Comparison of ENCODE assay signal across 20 cellular contexts in the genomic region with DNA sequence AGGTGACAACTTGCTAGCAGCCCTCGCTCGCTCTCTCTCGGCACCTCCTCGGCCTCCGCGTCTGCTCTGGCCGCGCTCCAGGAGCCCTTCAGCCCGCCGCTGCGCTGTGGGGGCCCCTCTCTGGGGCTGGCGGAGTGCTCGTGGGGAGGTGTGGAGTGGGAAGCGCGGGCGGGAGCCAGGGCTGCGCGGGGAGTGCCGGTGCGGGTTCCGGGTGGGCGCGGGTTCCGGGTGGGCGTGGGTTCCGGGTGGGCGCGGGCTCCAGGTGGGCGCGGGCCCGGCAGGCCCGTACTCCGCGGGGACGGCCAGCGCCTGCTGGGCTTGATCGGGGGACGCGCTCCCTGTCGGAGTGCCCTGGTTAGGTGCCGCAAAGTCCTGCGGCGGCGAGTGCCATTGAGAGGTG.
"Had no signal": no experiment of that assay in that cellular context is flagged by ENCODE, and none has a peak within 500 bp of the region (broad histone marks: within the 10 kb centered on the region; RNA-seq: fewer than 3 reads in every experiment).

No MANE protein-coding gene starts in this region.

- H3K4me1 ChIP-seq: esophagus squamous epithelium, left ventricle myocardium inferior, lower lobe of right lung, psoas muscle, sigmoid colon had no signal

- H3K4me3 ChIP-seq: esophagus squamous epithelium, hepatocyte, left ventricle myocardium inferior, lower lobe of right lung, psoas muscle, skin epidermis had no signal

- H3K27ac ChIP-seq: esophagus squamous epithelium, hepatocyte, left ventricle myocardium inferior, lower lobe of right lung, psoas muscle, sigmoid colon, skin epidermis had no signal

- H3K27me3 ChIP-seq: esophagus squamous epithelium, hepatocyte, sigmoid colon had no signal

- H3K9me3 ChIP-seq: esophagus squamous epithelium, left ventricle myocardium inferior, lower lobe of right lung, psoas muscle had no signal

- H3K4me1 Mint-ChIP-seq: central memory CD8-positive, alpha-beta T cell; nephron had no signal

- ATAC-seq: effector memory CD8-positive, alpha-beta T cell; left cardiac atrium; psoas muscle had no signal

- H3K36me3 ChIP-seq: esophagus squamous epithelium, left ventricle myocardium inferior, lower lobe of right lung, sigmoid colon had no signal

- H3K9me3 Mint-ChIP-seq: nephron had no signal

- H3K4me3 Mint-ChIP-seq: central memory CD8-positive, alpha-beta T cell; dendritic cell treated with granulocyte-macrophage colony-stimulating factor and Interleukin-4, amounts not matched to agents 40 ng/mL and 50 ng/mL, for 4 days; effector memory CD8-positive, alpha-beta T cell; nephron had no signal

- H3K27me3 Mint-ChIP-seq: central memory CD8-positive, alpha-beta T cell; effector memory CD8-positive, alpha-beta T cell had no signal

- H3K27ac Mint-ChIP-seq: dendritic cell treated with granulocyte-macrophage colony-stimulating factor and Interleukin-4, amounts not matched to agents 40 ng/mL and 50 ng/mL, for 4 days; effector memory CD8-positive, alpha-beta T cell; nephron had no signal

- DNase-seq: effector memory CD8-positive, alpha-beta T cell; esophagus squamous epithelium; foreskin fibroblast; kidney; left cardiac atrium; left ventricle myocardium inferior; lower lobe of right lung; mesenchymal stem cell; midbrain; psoas muscle; retina; sigmoid colon; stimulated activated CD4-positive, alpha-beta T cell treated with anti-CD3 and anti-CD28 coated beads, Interleukin-12 subunit alpha, Interleukin-12 subunit beta, amount 100 ng/mL, for 4 hours; stimulated activated naive CD4-positive, alpha-beta T cell treated with Interleukin-2 at 50 U/mL for 16 hours; trophoblast cell had no signal
